23 cellular contexts compared by ENCODE assay signal in genomic region chr2:173773076-173773475, GRCh38.
"Had no signal": no experiment of that assay in that cellular context is flagged by ENCODE, and none has a peak within 500 bp of the region (broad histone marks: within the 10 kb centered on the region; RNA-seq: fewer than 3 reads in every experiment).

No MANE protein-coding gene starts in this region.

- DNase-seq: effector CD4-positive, alpha-beta T cell; endodermal cell; glutamatergic neuron; kidney; left colon; left ventricle myocardium superior; mesendoderm; naive B cell; nephron progenitor cell; psoas muscle; retina; right lobe of liver; stimulated activated CD4-positive, alpha-beta T cell treated with anti-CD3 and anti-CD28 coated beads, Interleukin-4, amount 100 ng/mL, for 1 hour; tibial artery; upper lobe of left lung; uterus had no signal

- H3K79me2 ChIP-seq: parathyroid adenoma had no signal

- H3K9ac ChIP-seq: parathyroid adenoma had no signal

- H3K4me1 Mint-ChIP-seq: naive B cell; stimulated activated memory B cell treated with anti-CD40 and anti-IgM and Interleukin-4, amounts not matched to agents 10 μg/mL and 1 μg/mL and 100 μg/mL, for 72 hours had no signal

- H3K9me3 Mint-ChIP-seq: endodermal cell; naive B cell; nephron progenitor cell; stimulated activated memory B cell treated with anti-CD40 and anti-IgM and Interleukin-4, amounts not matched to agents 10 μg/mL and 1 μg/mL and 100 μg/mL, for 72 hours; stimulated activated naive CD8-positive, alpha-beta T cell treated with anti-CD3 and anti-CD28 coated beads, Interleukin-15, Interleukin-2, amounts not matched to agents 100 ng/mL and 50 ng/mL, for 24 hours had no signal

- H3K27me3 ChIP-seq: esophagus muscularis mucosa, gastroesophageal sphincter, right lobe of liver, tibial artery, upper lobe of left lung, uterus had no signal

- H3K4me1 ChIP-seq: esophagus muscularis mucosa, gastroesophageal sphincter, parathyroid adenoma, psoas muscle, right lobe of liver, tibial artery, upper lobe of left lung, uterus had no signal

- H2AFZ ChIP-seq: parathyroid adenoma had no signal

- ATAC-seq: gastroesophageal sphincter; left colon; left ventricle myocardium superior; psoas muscle; right lobe of liver; stimulated activated memory B cell treated with anti-CD40 and anti-IgM and Interleukin-4, amounts not matched to agents 10 μg/mL and 1 μg/mL and 100 μg/mL, for 72 hours had no signal

- H3K9me3 ChIP-seq: esophagus muscularis mucosa, gastroesophageal sphincter, psoas muscle, right lobe of liver, tibial artery, upper lobe of left lung, uterus had no signal

- H3K27me3 Mint-ChIP-seq: stimulated activated memory B cell treated with anti-CD40 and anti-IgM and Interleukin-4, amounts not matched to agents 10 μg/mL and 1 μg/mL and 100 μg/mL, for 72 hours had no signal

- H3K36me3 ChIP-seq: esophagus muscularis mucosa, gastroesophageal sphincter, right lobe of liver, tibial artery, upper lobe of left lung, uterus had no signal

- H3K27ac ChIP-seq: coronary artery, esophagus muscularis mucosa, gastroesophageal sphincter, parathyroid adenoma, psoas muscle, right lobe of liver, tibial artery, upper lobe of left lung, uterus had no signal

- H3K4me3 ChIP-seq: coronary artery, esophagus muscularis mucosa, gastroesophageal sphincter, lung, psoas muscle, right lobe of liver, tibial artery, upper lobe of left lung, uterus had no signal

- H3K36me3 Mint-ChIP-seq: naive B cell; stimulated activated memory B cell treated with anti-CD40 and anti-IgM and Interleukin-4, amounts not matched to agents 10 μg/mL and 1 μg/mL and 100 μg/mL, for 72 hours had no signal

- H3K27ac Mint-ChIP-seq: endodermal cell; naive B cell; stimulated activated memory B cell treated with anti-CD40 and anti-IgM and Interleukin-4, amounts not matched to agents 10 μg/mL and 1 μg/mL and 100 μg/mL, for 72 hours; stimulated activated naive CD8-positive, alpha-beta T cell treated with anti-CD3 and anti-CD28 coated beads, Interleukin-15, Interleukin-2, amounts not matched to agents 100 ng/mL and 50 ng/mL, for 24 hours had no signal

- H3K4me3 Mint-ChIP-seq: endodermal cell; naive B cell; nephron progenitor cell; stimulated activated memory B cell treated with anti-CD40 and anti-IgM and Interleukin-4, amounts not matched to agents 10 μg/mL and 1 μg/mL and 100 μg/mL, for 72 hours; stimulated activated naive CD8-positive, alpha-beta T cell treated with anti-CD3 and anti-CD28 coated beads, Interleukin-15, Interleukin-2, amounts not matched to agents 100 ng/mL and 50 ng/mL, for 24 hours had no signal
